18 cellular contexts compared by ENCODE assay signal in genomic region chr13:43411741-43412140, GRCh38.
DNase-seq lines count a peak whose midpoint lies in the region; ATAC-seq and TF ChIP-seq lines count a peak whose summit lies in the region.
"Had no signal": no experiment of that assay in that cellular context is flagged by ENCODE, and none has a peak within 500 bp of the region (broad histone marks: within the 10 kb centered on the region; RNA-seq: fewer than 3 reads in every experiment).

No MANE protein-coding gene starts in this region.

- H3K27ac ChIP-seq in cingulate gyrus (ENCODE audit: low read depth, low read length) (peak overlapping the region; percentile 88), uterus (peak overlapping the region in 1 of 2 donors; percentile 37), foreskin keratinocyte (no peak overlapping the region)
- H3K27ac ChIP-seq: brain microvascular endothelial cell had no signal

- H3K9me3 ChIP-seq in uterus = no peaks in the 10 kb centered on the region

- DNase-seq in NCI-H2081 (lab: John Stamatoyannopoulos, UW) = peak; percentile 3 to 57
- no peak for DNase-seq in NCI-H2081 treated with DMSO at 0.1 percent for 48 hours (lab: John Stamatoyannopoulos, UW)
- peak; percentile 27 for DNase-seq in mucosa of gallbladder (ENCODE audit: low spot score)
- DNase-seq in uterus = peak; percentile 47 to 53
- DNase-seq in mesenteric fat pad (ENCODE audit: low spot score) = no peak
- no peak for DNase-seq in foreskin keratinocyte
- DNase-seq: activated CD8-positive, alpha-beta memory T cell treated with anti-CD3 and anti-CD28 coated beads, Interleukin-2, amount 50 U/mL, for 48 hours; activated naive CD4-positive, alpha-beta T cell treated with Interleukin-2 at 50 U/mL for 16 hours; brain microvascular endothelial cell; effector CD8-positive, alpha-beta T cell; Kasumi-1; NCI-H2107; retina; stimulated activated CD4-positive, alpha-beta T cell treated with anti-CD3 and anti-CD28 coated beads, Interleukin-1b, Interleukin-23, amount 100 ng/mL, for 48 hours; T-helper 17 cell had no signal

- no peaks in the 10 kb centered on the region for H3K27me3 ChIP-seq in uterus
- no peaks in the 10 kb centered on the region for H3K27me3 ChIP-seq in foreskin keratinocyte
- H3K27me3 ChIP-seq: brain microvascular endothelial cell had no signal

- no peaks in the 10 kb centered on the region for H3K36me3 ChIP-seq in uterus
- H3K36me3 ChIP-seq: brain microvascular endothelial cell had no signal

- intact Hi-C loops in uterus (cut with DNase I; ENCODE audit: low total_unique reads) = no loop called here

- H3K4me1 ChIP-seq in uterus (no peaks in the 10 kb centered on the region), foreskin keratinocyte (no peaks in the 10 kb centered on the region)

- ATAC-seq in HG02642 (IDR thresholded peaks at IDR 0.05; ENCODE audit: poor library complexity, unreplicated experiment) (no peak), foreskin keratinocyte (no peak)
- ATAC-seq: activated CD4-positive, CD25-positive, alpha-beta regulatory T cell treated with anti-CD3 and anti-CD28 coated beads, Interleukin-2, amount 50 U/mL, for 24 hours; T-helper 17 cell had no signal

- TF ChIP-seq POLR2A in uterus (IDR thresholded peaks at IDR 0.05) = no peak

- TF ChIP-seq CTCF in uterus (IDR thresholded peaks at IDR 0.05) (no peak), foreskin keratinocyte (conservative IDR thresholded peaks at IDR 0.05) (no peak)

- H3K4me3 ChIP-seq in uterus = no peak overlapping the region

Comparison
In these comparisons a context has a peak if more than half of its experiments do, and no peak if none do; other contexts are left out.
1. DNase-seq: peak in NCI-H2081 (2 of 2), mucosa of gallbladder (single experiment) and uterus (2 of 2); none in NCI-H2081 treated with DMSO at 0.1 percent for 48 hours (single experiment), mesenteric fat pad (single experiment) and foreskin keratinocyte (0 of 2).